ENCODE assay signal across 1 cellular context in genomic region chr10:35909291-35909690, GRCh38.
TF ChIP-seq lines count a peak whose summit lies in the region.

No MANE protein-coding gene starts in this region.

TF ChIP-seq in WTC11, 78 proteins besides CTCF, POLR2A, EP300 and RAD21 (continued from another document):
- TF ChIP-seq ATF2 (CRISPR knock-in tag; IDR thresholded peaks at IDR 0.05; ENCODE audit: borderline replicate concordance, low read depth): no peak
- no peak for TF ChIP-seq TEAD4 (CRISPR knock-in tag; IDR thresholded peaks at IDR 0.05)
- TF ChIP-seq ZNF396 (CRISPR knock-in tag; IDR thresholded peaks at IDR 0.05; ENCODE audit: borderline replicate concordance): no peak
- TF ChIP-seq, protein P1, sequence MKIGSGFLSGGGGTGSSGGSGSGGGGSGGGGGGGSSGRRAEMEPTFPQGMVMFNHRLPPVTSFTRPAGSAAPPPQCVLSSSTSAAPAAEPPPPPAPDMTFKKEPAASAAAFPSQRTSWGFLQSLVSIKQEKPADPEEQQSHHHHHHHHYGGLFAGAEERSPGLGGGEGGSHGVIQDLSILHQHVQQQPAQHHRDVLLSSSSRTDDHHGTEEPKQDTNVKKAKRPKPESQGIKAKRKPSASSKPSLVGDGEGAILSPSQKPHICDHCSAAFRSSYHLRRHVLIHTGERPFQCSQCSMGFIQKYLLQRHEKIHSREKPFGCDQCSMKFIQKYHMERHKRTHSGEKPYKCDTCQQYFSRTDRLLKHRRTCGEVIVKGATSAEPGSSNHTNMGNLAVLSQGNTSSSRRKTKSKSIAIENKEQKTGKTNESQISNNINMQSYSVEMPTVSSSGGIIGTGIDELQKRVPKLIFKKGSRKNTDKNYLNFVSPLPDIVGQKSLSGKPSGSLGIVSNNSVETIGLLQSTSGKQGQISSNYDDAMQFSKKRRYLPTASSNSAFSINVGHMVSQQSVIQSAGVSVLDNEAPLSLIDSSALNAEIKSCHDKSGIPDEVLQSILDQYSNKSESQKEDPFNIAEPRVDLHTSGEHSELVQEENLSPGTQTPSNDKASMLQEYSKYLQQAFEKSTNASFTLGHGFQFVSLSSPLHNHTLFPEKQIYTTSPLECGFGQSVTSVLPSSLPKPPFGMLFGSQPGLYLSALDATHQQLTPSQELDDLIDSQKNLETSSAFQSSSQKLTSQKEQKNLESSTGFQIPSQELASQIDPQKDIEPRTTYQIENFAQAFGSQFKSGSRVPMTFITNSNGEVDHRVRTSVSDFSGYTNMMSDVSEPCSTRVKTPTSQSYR (CRISPR knock-in tag; IDR thresholded peaks at IDR 0.05): no peak
TF ChIP-seq in WTC11: peak in this region for 0.
